ENCODE assay signal across 21 cellular contexts in the genomic region with DNA sequence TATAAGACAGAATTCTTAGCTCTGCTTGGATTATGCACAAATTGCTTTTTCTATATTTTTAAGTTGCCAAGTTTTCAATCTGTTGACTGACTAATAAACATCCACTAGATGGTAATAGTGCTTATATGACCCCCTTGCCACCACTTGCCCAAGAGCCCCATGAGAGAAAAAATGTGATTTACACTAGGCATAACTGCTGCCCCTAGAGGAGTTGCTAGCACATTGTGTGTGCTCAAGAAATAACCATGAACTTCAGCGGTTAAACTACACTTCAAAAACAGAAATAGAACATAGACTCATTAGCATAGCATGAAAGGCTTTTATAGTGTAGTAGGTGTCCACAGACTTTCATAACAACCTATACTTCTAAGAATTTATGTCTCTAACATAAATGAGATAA.
DNase-seq lines count a peak whose midpoint lies in the region; ATAC-seq, FAIRE-seq and TF ChIP-seq lines count a peak whose summit lies in the region.
"Had no signal": no experiment of that assay in that cellular context is flagged by ENCODE, and none has a peak within 500 bp of the region (broad histone marks: within the 10 kb centered on the region; RNA-seq: fewer than 3 reads in every experiment).

No MANE protein-coding gene starts in this region.

- H3K4me3 ChIP-seq in HepG2 (replicated peaks in 1 of 3; ENCODE audit: insufficient read depth in 1 of 3, low read depth in 2 of 3, low read length in 3 of 3) (no peak overlapping the region), right lobe of liver (no peak overlapping the region), OCI-LY7 (ENCODE audit: low read depth, low read length, poor library complexity, severe bottlenecking) (no peak overlapping the region), endodermal cell (ENCODE audit: low read length) (no peak overlapping the region)
- H3K4me3 ChIP-seq: body of pancreas, right atrium auricular region, tibial artery had no signal

- H3K27me3 ChIP-seq in HepG2 (ENCODE audit: control insufficient read depth in 1 of 2, insufficient read depth in 2 of 2, low read length in 2 of 2) = no peaks in the 10 kb centered on the region
- H3K27me3 ChIP-seq in right lobe of liver = no peaks in the 10 kb centered on the region
- H3K27me3 ChIP-seq in endodermal cell (ENCODE audit: control insufficient read depth, insufficient read depth, low read length, poor library complexity, severe bottlenecking) = no peaks in the 10 kb centered on the region
- H3K27me3 ChIP-seq: body of pancreas, right atrium auricular region, tibial artery had no signal

- H4K20me1 ChIP-seq in HepG2 (ENCODE audit: insufficient read depth, low read length) (no peaks in the 10 kb centered on the region), OCI-LY7 (ENCODE audit: insufficient read depth, low read length) (no peaks in the 10 kb centered on the region)

- H3K9me2 ChIP-seq in OCI-LY7 (ENCODE audit: insufficient read depth, low read length) = no peaks in the 10 kb centered on the region

- no peak for TF ChIP-seq CTCF in HepG2 (CRISPR knock-in tag; IDR thresholded peaks at IDR 0.05)
- TF ChIP-seq CTCF in right lobe of liver (IDR thresholded peaks at IDR 0.05) = no peak
- TF ChIP-seq CTCF in OCI-LY7 (conservative IDR thresholded peaks at IDR 0.05; ENCODE audit: low read length) = peak; percentile 27; the same call in 1 of the 2 replicates
- peak; percentile 59 for TF ChIP-seq CTCF in endodermal cell (conservative IDR thresholded peaks at IDR 0.05)

- no peaks in the 10 kb centered on the region for H3K36me3 ChIP-seq in HepG2 (replicated peaks in 1 of 2; ENCODE audit: control insufficient read depth in 1 of 2, insufficient read depth in 2 of 2, low read length in 2 of 2)
- H3K36me3 ChIP-seq in right lobe of liver = no peaks in the 10 kb centered on the region
- no peaks in the 10 kb centered on the region for H3K36me3 ChIP-seq in OCI-LY7 (ENCODE audit: insufficient read depth, low read length)
- H3K36me3 ChIP-seq in endodermal cell (ENCODE audit: control insufficient read depth, insufficient read depth, low read length) = no peaks in the 10 kb centered on the region
- H3K36me3 ChIP-seq: right atrium auricular region, tibial artery had no signal

- H3K9me3 ChIP-seq in HepG2 (ENCODE audit: low read length) (no peaks in the 10 kb centered on the region), right lobe of liver (no peaks in the 10 kb centered on the region), OCI-LY7 (ENCODE audit: low read length) (no peaks in the 10 kb centered on the region), endodermal cell (ENCODE audit: control insufficient read depth, low read length) (no peaks in the 10 kb centered on the region)
- H3K9me3 ChIP-seq: body of pancreas, right atrium auricular region, tibial artery had no signal

- ATAC-seq in HepG2 (peak; percentile 47; the same call in 2 of the 3 replicates), right lobe of liver (no peak), HG03135 (IDR thresholded peaks at IDR 0.05; ENCODE audit: unreplicated experiment) (no peak), HG02610 (IDR thresholded peaks at IDR 0.05; ENCODE audit: unreplicated experiment) (no peak)
- ATAC-seq: activated CD8-positive, alpha-beta T cell treated with anti-CD3 and anti-CD28 coated beads, Interleukin-2, amount 10 ng/mL, durations not matched to agents 7 days and 5 days; activated T-cell treated with anti-CD3 and anti-CD28 coated beads, Interleukin-2, amount 50 U/mL, for 4 hours; body of pancreas; left ventricle myocardium superior; stimulated activated effector memory CD8-positive, alpha-beta T cell treated with anti-CD3 and anti-CD28 coated beads, Interleukin-12 subunit alpha, Interleukin-12 subunit beta, amount 100 ng/mL, for 72 hours had no signal

- H3K4me1 ChIP-seq in HepG2 (ENCODE audit: insufficient read depth, low read length) = no peaks in the 10 kb centered on the region
- H3K4me1 ChIP-seq in right lobe of liver = no peaks in the 10 kb centered on the region
- H3K4me1 ChIP-seq in OCI-LY7 (ENCODE audit: insufficient read depth, low read length, poor library complexity, severe bottlenecking) = no peaks in the 10 kb centered on the region
- no peaks in the 10 kb centered on the region for H3K4me1 ChIP-seq in endodermal cell (ENCODE audit: control insufficient read depth, insufficient read depth, low read length)
- H3K4me1 ChIP-seq: body of pancreas, right atrium auricular region, tibial artery had no signal

- POLR2A ChIA-PET in HepG2 (lab: Yijun Ruan, JAX) (no interaction called here), OCI-LY7 (lab: Charles Lee) (interaction anchor here (1.0 kb wide), 1 partner anchor 60 kb away, joined by 4 read pairs; no protein-coding TSS in a partner anchor)

- no peak overlapping the region for H3K4me2 ChIP-seq in HepG2 (ENCODE audit: low read depth, low read length)
- H3K4me2 ChIP-seq in OCI-LY7 (ENCODE audit: low read length) = no peak overlapping the region

- no peak overlapping the region for H3K4me3 Mint-ChIP-seq in endodermal cell
- H3K4me3 Mint-ChIP-seq: activated CD8-positive, alpha-beta T cell treated with anti-CD3 and anti-CD28 coated beads, Interleukin-2, amount 10 ng/mL, durations not matched to agents 7 days and 5 days; activated naive CD8-positive, alpha-beta T cell; activated T-cell treated with anti-CD3 and anti-CD28 coated beads, Interleukin-2, amount 50 U/mL, for 4 hours; CD8-positive, alpha-beta memory T cell; stimulated activated effector memory CD8-positive, alpha-beta T cell treated with anti-CD3 and anti-CD28 coated beads, Interleukin-12 subunit alpha, Interleukin-12 subunit beta, amount 100 ng/mL, for 72 hours had no signal

- intact Hi-C loops in HepG2 (cut with micrococcal nuclease; ENCODE audit: unreplicated experiment) = no loop called here
- intact Hi-C loops in right lobe of liver (cut with DNase I) = no loop called here
- intact Hi-C loops in OCI-LY7 (cut with micrococcal nuclease; ENCODE audit: unreplicated experiment) = no loop called here

- BruUV-seq in HepG2 (replicated peaks; lab: Mats Ljungman, UMichigan) (no TSS peak), OCI-LY7 (replicated peaks; lab: Mats Ljungman, UMichigan) (no TSS peak)

- no peak for FAIRE-seq in HepG2 (lab: Jason Lieb, UNC)

- 0% methylated on average over 1 of the region's 1 CpG for WGBS in HepG2 (ENCODE audit: low lambda C conversion rate)
- 89% methylated on average over 1 of the region's 1 CpG for WGBS in right lobe of liver (ENCODE audit: insufficient coverage, low coverage, low lambda C conversion rate, missing lambda C conversion rate)
- 80% methylated on average over 1 of the region's 1 CpG; no CpG with 5 or more reads in 1 of the 2 experiments for whole genome bisulfite sequencing in endodermal cell (ENCODE audit: insufficient coverage in 1 of 2, insufficient read length in 1 of 2), 2 experiments

- no peaks in the 10 kb centered on the region for H3K4me1 Mint-ChIP-seq in endodermal cell
- H3K4me1 Mint-ChIP-seq: CD8-positive, alpha-beta memory T cell; stimulated activated effector memory CD8-positive, alpha-beta T cell treated with anti-CD3 and anti-CD28 coated beads, Interleukin-12 subunit alpha, Interleukin-12 subunit beta, amount 100 ng/mL, for 72 hours had no signal

- H3K9me3 Mint-ChIP-seq in endodermal cell = no peaks in the 10 kb centered on the region

- DNase-seq in HepG2 (ENCODE audit: low spot score) = no peak
- DNase-seq in right lobe of liver = no peak
- DNase-seq in OCI-LY7 (ENCODE audit: low spot score) = no peak
- no peak for DNase-seq in endodermal cell
- no peak for DNase-seq in AG08396 (ENCODE audit: low spot score)
- DNase-seq in NCI-H2107 treated with DMSO at 0.1 percent for 48 hours (lab: John Stamatoyannopoulos, UW; ENCODE audit: unreplicated experiment) = no peak
- DNase-seq: activated CD8-positive, alpha-beta T cell treated with anti-CD3 and anti-CD28 coated beads, Interleukin-2, amount 10 ng/mL, durations not matched to agents 7 days and 5 days; activated T-cell treated with anti-CD3 and anti-CD28 coated beads, Interleukin-2, amount 50 U/mL, for 4 hours; body of pancreas; CD8-positive, alpha-beta memory T cell; H7; Karpas-422; left ventricle myocardium superior; NCI-H1105; SIG-M5; tibial artery had no signal

- TF ChIP-seq POLR2A in HepG2 (IDR thresholded peaks at IDR 0.05; ENCODE audit: insufficient read depth in 1 of 2, low read depth in 2 of 2, low read length in 2 of 2) (no peak), right lobe of liver (IDR thresholded peaks at IDR 0.05) (no peak)

- H2AFZ ChIP-seq in HepG2 (ENCODE audit: low read length) (no peak overlapping the region), OCI-LY7 (ENCODE audit: low read length) (no peak overlapping the region)

- H3K27ac Mint-ChIP-seq in endodermal cell = no peak overlapping the region
- H3K27ac Mint-ChIP-seq: activated CD8-positive, alpha-beta T cell treated with anti-CD3 and anti-CD28 coated beads, Interleukin-2, amount 10 ng/mL, durations not matched to agents 7 days and 5 days; activated naive CD8-positive, alpha-beta T cell; CD8-positive, alpha-beta memory T cell; stimulated activated effector memory CD8-positive, alpha-beta T cell treated with anti-CD3 and anti-CD28 coated beads, Interleukin-12 subunit alpha, Interleukin-12 subunit beta, amount 100 ng/mL, for 72 hours had no signal

- in situ Hi-C loops in HepG2 (cut with HindIII; ENCODE audit: extremely low pct_ligation_motif_present, low pct_unique_long_range_greater_than_20kb) = no loop called here

- CTCF ChIA-PET in HepG2 (lab: Yijun Ruan, JAX; ENCODE audit: low intra/inter-chr PET ratio, low total read pairs) (no interaction called here), OCI-LY7 (lab: Charles Lee; ENCODE audit: unreplicated experiment) (no interaction called here)

- no peaks in the 10 kb centered on the region for H3K36me3 Mint-ChIP-seq in endodermal cell (ENCODE audit: low read depth)
- H3K36me3 Mint-ChIP-seq: activated naive CD8-positive, alpha-beta T cell; CD8-positive, alpha-beta memory T cell; stimulated activated effector memory CD8-positive, alpha-beta T cell treated with anti-CD3 and anti-CD28 coated beads, Interleukin-12 subunit alpha, Interleukin-12 subunit beta, amount 100 ng/mL, for 72 hours had no signal

- H3K27ac ChIP-seq in HepG2 (ENCODE audit: extremely low read length, insufficient read depth, low read length) = no peak overlapping the region
- no peak overlapping the region for H3K27ac ChIP-seq in right lobe of liver
- H3K27ac ChIP-seq in OCI-LY7 (ENCODE audit: low read depth, low read length, poor library complexity, severe bottlenecking) = no peak overlapping the region
- H3K27ac ChIP-seq in endodermal cell (ENCODE audit: low read depth, low read length) = no peak overlapping the region
- H3K27ac ChIP-seq: body of pancreas, right atrium auricular region, tibial artery had no signal

- TF ChIP-seq RAD21 in HepG2 (CRISPR knock-in tag; IDR thresholded peaks at IDR 0.05) = no peak

- no peaks in the 10 kb centered on the region for H3K79me2 ChIP-seq in HepG2 (ENCODE audit: insufficient read depth, low read length)
- no peaks in the 10 kb centered on the region for H3K79me2 ChIP-seq in OCI-LY7 (ENCODE audit: insufficient read depth, low read depth, low read length)

- no peaks in the 10 kb centered on the region for H3K27me3 Mint-ChIP-seq in endodermal cell (ENCODE audit: insufficient read depth)
- H3K27me3 Mint-ChIP-seq: activated naive CD8-positive, alpha-beta T cell; CD8-positive, alpha-beta memory T cell had no signal

- no peak overlapping the region for H3K9ac ChIP-seq in HepG2 (ENCODE audit: insufficient read depth, low read depth, low read length)
- H3K9ac ChIP-seq in endodermal cell (ENCODE audit: extremely low read depth, low read length, poor library complexity, severe bottlenecking) = no peak overlapping the region

- TF ChIP-seq EP300 in HepG2 (IDR thresholded peaks at IDR 0.05; ENCODE audit: low read depth in 2 of 2, low read length in 2 of 2) (no peak), HepG2 (CRISPR knock-in tag; IDR thresholded peaks at IDR 0.05; ENCODE audit: borderline replicate concordance) (no peak)

Comparison
In these comparisons a context has a peak if more than half of its experiments do, and no peak if none do; other contexts are left out.
1. CTCF ChIP-seq: peak in OCI-LY7 (single experiment) and endodermal cell (single experiment); none in HepG2 (single experiment) and right lobe of liver (0 of 4).